1 cellular context compared by ENCODE assay signal in the genomic region with DNA sequence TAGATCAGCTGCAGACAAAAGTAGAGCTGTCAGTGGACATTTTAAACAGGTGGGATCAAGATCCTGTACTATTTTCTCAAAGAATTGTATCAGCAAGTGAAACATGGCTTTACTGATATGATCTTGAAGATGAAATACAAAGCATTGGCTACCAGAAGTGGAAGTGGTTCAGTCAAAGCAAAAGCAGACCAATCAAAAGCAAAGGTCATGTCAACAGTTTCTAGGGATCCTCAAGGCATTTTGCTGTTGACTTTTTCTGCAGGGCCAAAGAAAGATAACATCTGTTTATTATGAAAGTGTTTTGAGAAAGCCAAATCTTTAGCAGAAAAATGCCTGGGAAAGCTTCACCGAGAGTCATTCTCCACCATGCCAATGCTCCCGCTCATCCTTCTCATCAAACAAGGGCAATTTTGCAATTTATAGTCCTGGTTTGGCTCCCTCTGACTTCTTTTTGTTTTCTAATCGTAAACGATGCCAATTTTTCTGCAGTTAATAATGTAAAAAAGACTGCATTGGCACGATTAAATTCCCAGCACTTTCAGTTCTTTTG.
TF ChIP-seq lines count a peak whose summit lies in the region.

No MANE protein-coding gene starts in this region.

TF ChIP-seq in H1, 55 proteins besides CTCF, POLR2A, EP300 and RAD21 (continued from another document):
- TF ChIP-seq MAFK (IDR thresholded peaks at IDR 0.05; ENCODE audit: low read depth, low read length) (no peak), JUN (IDR thresholded peaks at IDR 0.05; ENCODE audit: low read depth, low read length) (no peak), CHD1 (IDR thresholded peaks at IDR 0.05; ENCODE audit: low read depth, low read length) (no peak), TCF12 (IDR thresholded peaks at IDR 0.05; ENCODE audit: low read depth, low read length) (no peak), USF2 (IDR thresholded peaks at IDR 0.05; ENCODE audit: low read length) (no peak), SIRT6 (IDR thresholded peaks at IDR 0.05; ENCODE audit: low read length) (no peak), NANOG (IDR thresholded peaks at IDR 0.05; ENCODE audit: insufficient read depth, low read depth, low read length, poor library complexity, severe bottlenecking) (no peak), TAF7 (optimal IDR thresholded peaks at IDR 0.05; ENCODE audit: borderline replicate concordance, low read depth, low read length) (no peak), PHF8 (conservative IDR thresholded peaks at IDR 0.05; ENCODE audit: low read depth, low read length) (no peak), BRCA1 (IDR thresholded peaks at IDR 0.05; ENCODE audit: low read depth, low read length) (no peak), YY1 (IDR thresholded peaks at IDR 0.05; ENCODE audit: low read depth, low read length) (no peak), POU5F1 (IDR thresholded peaks at IDR 0.05; ENCODE audit: low read depth, low read length) (no peak)
- TF ChIP-seq, protein P1, sequence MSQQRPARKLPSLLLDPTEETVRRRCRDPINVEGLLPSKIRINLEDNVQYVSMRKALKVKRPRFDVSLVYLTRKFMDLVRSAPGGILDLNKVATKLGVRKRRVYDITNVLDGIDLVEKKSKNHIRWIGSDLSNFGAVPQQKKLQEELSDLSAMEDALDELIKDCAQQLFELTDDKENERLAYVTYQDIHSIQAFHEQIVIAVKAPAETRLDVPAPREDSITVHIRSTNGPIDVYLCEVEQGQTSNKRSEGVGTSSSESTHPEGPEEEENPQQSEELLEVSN (IDR thresholded peaks at IDR 0.05) = no peak
TF ChIP-seq in H1: peak in this region for 0.
